9 cellular contexts compared by ENCODE assay signal in genomic region chr9:129889936-129890717, GRCh38. TPM values are rescaled to one million over a fixed set of nuclear protein-coding genes. Genes with fewer than 3 reads are reported as not detected.
A peak's percentile ranks its signal among the peaks of the same experiment; 100 is the strongest.
DNase-seq lines count a peak whose midpoint lies in the region; ATAC-seq and TF ChIP-seq lines count a peak whose summit lies in the region.
"Had no signal": no experiment of that assay in that cellular context is flagged by ENCODE, and none has a peak within 500 bp of the region (broad histone marks: within the 10 kb centered on the region; RNA-seq: fewer than 3 reads in every experiment).

No MANE protein-coding gene starts in this region.

- TF ChIP-seq CTCF in esophagus squamous epithelium (IDR thresholded peaks at IDR 0.05) (no peak), mesothelial cell of epicardium (IDR thresholded peaks at IDR 0.05; ENCODE audit: unreplicated experiment) (no peak)

- DNase-seq in H7: peak; percentile 90
- DNase-seq in activated CD4-positive, alpha-beta T cell treated with anti-CD3 and anti-CD28 coated beads, Interleukin-2, amount 10 ng/mL, durations not matched to agents 24 days and 14 days: peak; percentile 94
- DNase-seq in esophagus squamous epithelium (lab: John Stamatoyannopoulos, UW): no peak
- DNase-seq in stimulated activated CD8-positive, alpha-beta memory T cell treated with anti-CD3 and anti-CD28 coated beads, Interleukin-12 subunit alpha, Interleukin-12 subunit beta, amount 100 ng/mL, for 1 hour (ENCODE audit: low read depth): peak; percentile 40
- no peak for DNase-seq in COLO668 (lab: John Stamatoyannopoulos, UW; ENCODE audit: unreplicated experiment)
- no peak for DNase-seq in superior temporal gyrus (ENCODE audit: extremely low spot score)
- no peak for DNase-seq in mesothelial cell of epicardium (ENCODE audit: low spot score in 2 of 2, unreplicated experiment in 2 of 2)

- no peak for TF ChIP-seq POLR2A in esophagus squamous epithelium (IDR thresholded peaks at IDR 0.05)

- peak overlapping the region; percentile 63 to 95 (median 91) for H3K27ac ChIP-seq in esophagus squamous epithelium

- no peak for ATAC-seq in GM21367 (IDR thresholded peaks at IDR 0.05; ENCODE audit: unreplicated experiment)
- ATAC-seq: body of pancreas had no signal

- H3K27me3 ChIP-seq in H7 (ENCODE audit: control insufficient read depth, insufficient read depth, low read length) (no peaks in the 10 kb centered on the region), esophagus squamous epithelium (no peaks in the 10 kb centered on the region)
- H3K27me3 ChIP-seq: body of pancreas had no signal

- H3K4me1 ChIP-seq in esophagus squamous epithelium: peaks cover 29 to 86% (median 31%) of the 10 kb centered on the region in 3 donors

- H3K9me3 ChIP-seq in esophagus squamous epithelium: no peaks in the 10 kb centered on the region
- H3K9me3 ChIP-seq: body of pancreas had no signal

- intact Hi-C loops in activated CD4-positive, alpha-beta T cell treated with anti-CD3 and anti-CD28 coated beads, Interleukin-2, amount 10 ng/mL, durations not matched to agents 24 days and 14 days (cut with micrococcal nuclease): loop anchor here (1.0 to 10.0 kb wide), 4 partner anchors 54 to 1387 kb away; partner anchors contain the start of genes FAM78A and TOR1A
- intact Hi-C loops in esophagus squamous epithelium (cut with DNase I): loop anchor here (5.0 to 10.0 kb wide), 2 partner anchors 152 to 345 kb away; partner anchors contain the start of gene FNBP1

- H3K36me3 ChIP-seq in H7 (replicated peaks; ENCODE audit: control insufficient read depth, insufficient read depth, low read length): peaks cover 1% of the 10 kb centered on the region; the same call in 1 of the 2 replicates
- peaks cover 0 to 35% (median 2%) of the 10 kb centered on the region in 3 donors for H3K36me3 ChIP-seq in esophagus squamous epithelium

- peaks cover 61% of the 10 kb centered on the region for H3K36me3 Mint-ChIP-seq in activated CD4-positive, alpha-beta T cell treated with anti-CD3 and anti-CD28 coated beads, Interleukin-2, amount 10 ng/mL, durations not matched to agents 24 days and 14 days (ENCODE audit: low read depth)
- H3K36me3 Mint-ChIP-seq in mesothelial cell of epicardium: peaks cover 21% of the 10 kb centered on the region

- peak overlapping the region; percentile 38 for H3K4me3 ChIP-seq in H7 (ENCODE audit: insufficient read depth, low read depth, low read length)
- H3K4me3 ChIP-seq in esophagus squamous epithelium: peak overlapping the region in 3 of 4 donors; percentile 11 to 50 (median 23)
- H3K4me3 ChIP-seq: body of pancreas had no signal

- no peaks in the 10 kb centered on the region for H3K9me3 Mint-ChIP-seq in activated CD4-positive, alpha-beta T cell treated with anti-CD3 and anti-CD28 coated beads, Interleukin-2, amount 10 ng/mL, durations not matched to agents 24 days and 14 days
- no peaks in the 10 kb centered on the region for H3K9me3 Mint-ChIP-seq in mesothelial cell of epicardium

- H3K27ac Mint-ChIP-seq in activated CD4-positive, alpha-beta T cell treated with anti-CD3 and anti-CD28 coated beads, Interleukin-2, amount 10 ng/mL, durations not matched to agents 24 days and 14 days: peak overlapping the region; percentile 98
- no peak overlapping the region for H3K27ac Mint-ChIP-seq in mesothelial cell of epicardium

- peak overlapping the region; percentile 83 for H3K4me3 Mint-ChIP-seq in activated CD4-positive, alpha-beta T cell treated with anti-CD3 and anti-CD28 coated beads, Interleukin-2, amount 10 ng/mL, durations not matched to agents 24 days and 14 days
- no peak overlapping the region for H3K4me3 Mint-ChIP-seq in mesothelial cell of epicardium

- 50 to 59% methylated on average over 10 to 25 of the region's 37 CpGs for WGBS in esophagus squamous epithelium, 2 donors

- peaks cover 79% of the 10 kb centered on the region for H3K4me1 Mint-ChIP-seq in activated CD4-positive, alpha-beta T cell treated with anti-CD3 and anti-CD28 coated beads, Interleukin-2, amount 10 ng/mL, durations not matched to agents 24 days and 14 days
- peaks cover 23% of the 10 kb centered on the region for H3K4me1 Mint-ChIP-seq in mesothelial cell of epicardium

- H3K27me3 Mint-ChIP-seq in activated CD4-positive, alpha-beta T cell treated with anti-CD3 and anti-CD28 coated beads, Interleukin-2, amount 10 ng/mL, durations not matched to agents 24 days and 14 days: no peaks in the 10 kb centered on the region
- H3K27me3 Mint-ChIP-seq in mesothelial cell of epicardium (ENCODE audit: low read depth): no peaks in the 10 kb centered on the region

RNA-seq across cellular contexts. Expression of gene USP20, which starts 54.9 kb away (rescaled TPM):
- total RNA-seq in H7 (2014; rRNA removed; shearing (Covaris generic)): 15.8 and 16.3 TPM in 2 replicates
- total RNA-seq in activated CD4-positive, alpha-beta T cell treated with anti-CD3 and anti-CD28 coated beads, Interleukin-2, amount 10 ng/mL, durations not matched to agents 24 days and 14 days: 44.3 and 47.2 TPM in 2 replicates
- 10 to 100 TPM; 12.3 to 19.7 (median 13.6) TPM for total RNA-seq in esophagus squamous epithelium
- total RNA-seq in mesothelial cell of epicardium: 47.1 to 49.0 TPM (median 47.7 TPM) in 3 replicates

RNA-seq across cellular contexts. Expression of gene C9orf78, which starts 55.1 kb away (rescaled TPM):
- total RNA-seq in H7 (2014; rRNA removed; shearing (Covaris generic)): 39.7 and 47.0 TPM in 2 replicates
- total RNA-seq in activated CD4-positive, alpha-beta T cell treated with anti-CD3 and anti-CD28 coated beads, Interleukin-2, amount 10 ng/mL, durations not matched to agents 24 days and 14 days: 59.9 and 60.9 TPM in 2 replicates
- total RNA-seq in esophagus squamous epithelium (10 to 100 TPM; 31.2 to 92.3 (median 51.5) TPM), mesothelial cell of epicardium (28.2 to 31.0 TPM (median 29.9 TPM) in 3 replicates)

Comparison
In these comparisons a context has a peak if more than half of its experiments do, and no peak if none do; other contexts are left out.
1. DNase-seq: peak in H7 (single experiment), activated CD4-positive, alpha-beta T cell treated with anti-CD3 and anti-CD28 coated beads, Interleukin-2, amount 10 ng/mL, durations not matched to agents 24 days and 14 days (single experiment) and stimulated activated CD8-positive, alpha-beta memory T cell treated with anti-CD3 and anti-CD28 coated beads, Interleukin-12 subunit alpha, Interleukin-12 subunit beta, amount 100 ng/mL, for 1 hour (single experiment); none in esophagus squamous epithelium (single experiment), COLO668 (single experiment), superior temporal gyrus (single experiment) and mesothelial cell of epicardium (0 of 2).